Comparison of ENCODE assay signal across 10 cellular contexts in genomic region chr11:66050581-66051231, GRCh38. TPM values are rescaled to one million over a fixed set of nuclear protein-coding genes. Genes with fewer than 3 reads are reported as not detected.
A peak's percentile ranks its signal among the peaks of the same experiment; 100 is the strongest.
DNase-seq lines count a peak whose midpoint lies in the region; ATAC-seq, FAIRE-seq and TF ChIP-seq lines count a peak whose summit lies in the region.
"Had no signal": no experiment of that assay in that cellular context is flagged by ENCODE, and none has a peak within 500 bp of the region (broad histone marks: within the 10 kb centered on the region; RNA-seq: fewer than 3 reads in every experiment).

No MANE protein-coding gene starts in this region.

- H3K14ac ChIP-seq in mesenchymal stem cell (ENCODE audit: low read length in 2 of 2), result no peak overlapping the region

- H2BK12ac ChIP-seq in mesenchymal stem cell (ENCODE audit: low read length in 2 of 2), result peak overlapping the region in 1 of 2 experiments; percentile 46

- peak overlapping the region; percentile 10 for H4K8ac ChIP-seq in mesenchymal stem cell (ENCODE audit: low read length)

- intact Hi-C loops in HepG2 (cut with micrococcal nuclease; ENCODE audit: unreplicated experiment) (no loop called here), right lobe of liver (cut with DNase I) (no loop called here)

- peaks cover 28% of the 10 kb centered on the region for H3K36me3 Mint-ChIP-seq in activated CD8-positive, alpha-beta T cell treated with anti-CD3 and anti-CD28 coated beads, Interleukin-2, amount 10 ng/mL, durations not matched to agents 7 days and 5 days (ENCODE audit: low read depth)

- peaks cover 7 to 12% of the 10 kb centered on the region in 2 experiments for H3K36me3 ChIP-seq in HepG2 (replicated peaks in 1 of 2; ENCODE audit: control insufficient read depth in 1 of 2, insufficient read depth in 2 of 2, low read length in 2 of 2)
- H3K36me3 ChIP-seq in right lobe of liver, result peaks cover 5 to 13% (median 10%) of the 10 kb centered on the region in 4 donors
- H3K36me3 ChIP-seq in mesenchymal stem cell (ENCODE audit: control insufficient read depth in 1 of 2, insufficient read depth in 2 of 2, low read depth in 1 of 2, low read length in 2 of 2), result peaks cover 10 to 13% of the 10 kb centered on the region in 2 experiments

- H3K4me3 ChIP-seq in HepG2 (replicated peaks in 1 of 3; ENCODE audit: insufficient read depth in 1 of 3, low read depth in 2 of 3, low read length in 3 of 3) (peak overlapping the region; percentile 69 to 93 (median 78)), right lobe of liver (no peak overlapping the region), mesenchymal stem cell (ENCODE audit: insufficient read depth in 1 of 2, low read depth in 1 of 2, low read length in 2 of 2) (peak overlapping the region in 1 of 2 experiments; percentile 94)

- H2AK5ac ChIP-seq in mesenchymal stem cell (ENCODE audit: low read length, severe bottlenecking), result peak overlapping the region; percentile 63

- TF ChIP-seq EP300 in HepG2 (IDR thresholded peaks at IDR 0.05; ENCODE audit: low read depth in 2 of 2, low read length in 2 of 2), result no peak
- no peak for TF ChIP-seq EP300 in HepG2 (CRISPR knock-in tag; IDR thresholded peaks at IDR 0.05; ENCODE audit: borderline replicate concordance)

- FAIRE-seq in HepG2 (lab: Jason Lieb, UNC), result peak; percentile 36

- H3K9me3 Mint-ChIP-seq in activated CD8-positive, alpha-beta T cell treated with anti-CD3 and anti-CD28 coated beads, Interleukin-2, amount 10 ng/mL, durations not matched to agents 7 days and 5 days (ENCODE audit: insufficient read depth), result no peaks in the 10 kb centered on the region

- peaks cover 11% of the 10 kb centered on the region for H3K27me3 Mint-ChIP-seq in activated CD8-positive, alpha-beta T cell treated with anti-CD3 and anti-CD28 coated beads, Interleukin-2, amount 10 ng/mL, durations not matched to agents 7 days and 5 days (ENCODE audit: low read depth)

- H3K4ac ChIP-seq in mesenchymal stem cell (ENCODE audit: low read depth in 1 of 2, low read length in 2 of 2), result peak overlapping the region in 1 of 2 experiments; percentile 34

- H2BK15ac ChIP-seq in mesenchymal stem cell (ENCODE audit: low read depth, poor library complexity, severe bottlenecking), result peak overlapping the region; percentile 20

- H3K4me2 ChIP-seq in HepG2 (ENCODE audit: low read depth, low read length) (peak overlapping the region; percentile 96), mesenchymal stem cell (ENCODE audit: low read length, poor library complexity, severe bottlenecking) (no peak overlapping the region)

- H2AFZ ChIP-seq in HepG2 (ENCODE audit: low read length) (peak overlapping the region; percentile 43), mesenchymal stem cell (ENCODE audit: low read depth, low read length) (no peak overlapping the region)

- WGBS in HepG2 (ENCODE audit: low lambda C conversion rate), result 41% methylated on average over 5 of the region's 5 CpGs
- WGBS in right lobe of liver (ENCODE audit: insufficient coverage, low coverage, low lambda C conversion rate, missing lambda C conversion rate), result 51% methylated on average over 5 of the region's 5 CpGs
- WGBS in mesenchymal stem cell, result 94% methylated on average over 4 of the region's 5 CpGs

- H3K18ac ChIP-seq in mesenchymal stem cell (ENCODE audit: low read depth in 1 of 2, low read length in 2 of 2), result no peak overlapping the region

- CTCF ChIA-PET in HepG2 (lab: Yijun Ruan, JAX; ENCODE audit: low intra/inter-chr PET ratio, low total read pairs), result no interaction called here
- CTCF ChIA-PET in activated CD8-positive, alpha-beta T cell treated with anti-CD3 and anti-CD28 coated beads, Interleukin-2, amount 10 ng/mL, durations not matched to agents 7 days and 5 days (lab: Charles Lee), result interaction anchor here (0.7 to 6.2 kb wide), 4 partner anchors 8 to 28 kb away, joined by 3 to 81 read pairs (median 16); partner anchors contain the start of gene PACS1

- peaks cover 43% of the 10 kb centered on the region for H3K4me1 ChIP-seq in HepG2 (ENCODE audit: insufficient read depth, low read length)
- peaks cover 0 to 20% (median 6%) of the 10 kb centered on the region in 4 donors for H3K4me1 ChIP-seq in right lobe of liver
- peaks cover 45% of the 10 kb centered on the region for H3K4me1 ChIP-seq in mesenchymal stem cell (ENCODE audit: control insufficient read depth, insufficient read depth, low read depth, low read length)

- no TSS peak for BruUV-seq in HepG2 (replicated peaks; lab: Mats Ljungman, UMichigan)

- H3K9ac ChIP-seq in HepG2 (ENCODE audit: insufficient read depth, low read depth, low read length) (peak overlapping the region; percentile 82), mesenchymal stem cell (ENCODE audit: low read length) (peak overlapping the region; percentile 95)

- DNase-seq in HepG2 (ENCODE audit: low spot score) (no peak), right lobe of liver (no peak), mesenchymal stem cell (no peak), AML-193 (lab: John Stamatoyannopoulos, UW) (no peak)
- DNase-seq in activated CD8-positive, alpha-beta T cell treated with anti-CD3 and anti-CD28 coated beads, Interleukin-2, amount 10 ng/mL, durations not matched to agents 7 days and 5 days, result no peak
- DNase-seq: stimulated activated CD8-positive, alpha-beta memory T cell treated with anti-CD3 and anti-CD28 coated beads, Interleukin-4, amount 100 ng/mL, for 48 hours had no signal

- no peaks in the 10 kb centered on the region for H4K20me1 ChIP-seq in HepG2 (ENCODE audit: insufficient read depth, low read length)

- H3K27ac Mint-ChIP-seq in activated CD8-positive, alpha-beta T cell treated with anti-CD3 and anti-CD28 coated beads, Interleukin-2, amount 10 ng/mL, durations not matched to agents 7 days and 5 days, result peak overlapping the region; percentile 82

- ATAC-seq in HepG2, result no peak
- ATAC-seq in right lobe of liver, result no peak
- ATAC-seq in activated CD8-positive, alpha-beta T cell treated with anti-CD3 and anti-CD28 coated beads, Interleukin-2, amount 10 ng/mL, durations not matched to agents 7 days and 5 days, result no peak
- no peak for ATAC-seq in GM21737 (IDR thresholded peaks at IDR 0.05; ENCODE audit: unreplicated experiment)
- no peak for ATAC-seq in GM21717 (IDR thresholded peaks at IDR 0.05; ENCODE audit: unreplicated experiment)
- ATAC-seq in GM19397 (IDR thresholded peaks at IDR 0.05; ENCODE audit: unreplicated experiment), result no peak

- H3K79me2 ChIP-seq in HepG2 (ENCODE audit: insufficient read depth, low read length), result peaks cover 24% of the 10 kb centered on the region

- TF ChIP-seq RAD21 in HepG2 (CRISPR knock-in tag; IDR thresholded peaks at IDR 0.05), result no peak

- no peak for TF ChIP-seq POLR2A in HepG2 (IDR thresholded peaks at IDR 0.05; ENCODE audit: insufficient read depth in 1 of 2, low read depth in 2 of 2, low read length in 2 of 2)
- no peak for TF ChIP-seq POLR2A in right lobe of liver (IDR thresholded peaks at IDR 0.05)

- no peak overlapping the region for H2BK120ac ChIP-seq in mesenchymal stem cell (ENCODE audit: low read depth, low read length)

- H3K4me3 Mint-ChIP-seq in activated CD8-positive, alpha-beta T cell treated with anti-CD3 and anti-CD28 coated beads, Interleukin-2, amount 10 ng/mL, durations not matched to agents 7 days and 5 days, result peak overlapping the region; percentile 100

- H3K27me3 ChIP-seq in HepG2 (ENCODE audit: control insufficient read depth in 1 of 2, insufficient read depth in 2 of 2, low read length in 2 of 2) (peaks cover 0 to 36% of the 10 kb centered on the region in 2 experiments; a peak in 4 of 5 replicates), right lobe of liver (no peaks in the 10 kb centered on the region), mesenchymal stem cell (ENCODE audit: control insufficient read depth in 1 of 2, insufficient read depth in 1 of 2, low read length in 2 of 2) (peaks cover 9 to 40% of the 10 kb centered on the region in 2 experiments)

- peaks cover 5% of the 10 kb centered on the region for H3K79me1 ChIP-seq in mesenchymal stem cell (replicated peaks; ENCODE audit: low read length, poor library complexity, severe bottlenecking)

- POLR2A ChIA-PET in HepG2 (lab: Yijun Ruan, JAX), result interaction anchor here (1.2 to 4.8 kb wide), 5 partner anchors 11 to 65 kb away, joined by 3 to 40 read pairs (median 7); partner anchors contain the start of genes BANF1, EIF1AD and PACS1
- POLR2A ChIA-PET in activated CD8-positive, alpha-beta T cell treated with anti-CD3 and anti-CD28 coated beads, Interleukin-2, amount 10 ng/mL, durations not matched to agents 7 days and 5 days (lab: Charles Lee), result interaction anchor here (1.2 to 2.8 kb wide), 2 partner anchors 18 to 192 kb away, joined by 3 to 26 read pairs; partner anchors contain the start of gene PACS1

- H3K4me1 Mint-ChIP-seq in activated CD8-positive, alpha-beta T cell treated with anti-CD3 and anti-CD28 coated beads, Interleukin-2, amount 10 ng/mL, durations not matched to agents 7 days and 5 days (ENCODE audit: low read depth), result peaks cover 37% of the 10 kb centered on the region

- no peak overlapping the region for H3K23ac ChIP-seq in mesenchymal stem cell (ENCODE audit: low read length in 2 of 2)

- H3K27ac ChIP-seq in HepG2 (ENCODE audit: extremely low read length, insufficient read depth, low read length) (peak overlapping the region; percentile 79), right lobe of liver (no peak overlapping the region), mesenchymal stem cell (ENCODE audit: low read length, poor library complexity, severe bottlenecking) (no peak overlapping the region)

- H3K9me3 ChIP-seq in HepG2 (ENCODE audit: low read length) (no peaks in the 10 kb centered on the region), right lobe of liver (no peaks in the 10 kb centered on the region), mesenchymal stem cell (ENCODE audit: control insufficient read depth, low read length) (no peaks in the 10 kb centered on the region)

- no peak overlapping the region for H2BK5ac ChIP-seq in mesenchymal stem cell (ENCODE audit: low read depth, low read length, poor library complexity, severe bottlenecking)

- no peak for TF ChIP-seq CTCF in HepG2 (CRISPR knock-in tag; IDR thresholded peaks at IDR 0.05)
- no peak for TF ChIP-seq CTCF in right lobe of liver (IDR thresholded peaks at IDR 0.05)

- in situ Hi-C loops in HepG2 (cut with HindIII; ENCODE audit: extremely low pct_ligation_motif_present, low pct_unique_long_range_greater_than_20kb), result no loop called here

- no peak overlapping the region for H4K91ac ChIP-seq in mesenchymal stem cell (ENCODE audit: low read length)

RNA-seq across cellular contexts. Expression of gene SF3B2, which starts 1.5 kb away (rescaled TPM):
- total RNA-seq in HepG2 (2016; rRNA removed; fragmentation: Illumina TruSeq; extraction: Trizol), result 153 and 162 TPM in 2 replicates
- total RNA-seq in HepG2 (2016; cell fraction: cytosol; rRNA removed; fragmentation: Illumina TruSeq; extraction: Trizol; ENCODE audit: low read depth), result 24.9 and 29.2 TPM in 2 replicates
- total RNA-seq in HepG2 (2016; cell fraction: insoluble cytoplasmic fraction; rRNA removed; fragmentation: Illumina TruSeq; extraction: Trizol), result 148 and 159 TPM in 2 replicates
- total RNA-seq in HepG2 (2016; cell fraction: membrane; rRNA removed; fragmentation: Illumina TruSeq; extraction: Trizol), result 48.0 and 57.0 TPM in 2 replicates
- 99.3 and 107 TPM in 2 replicates for total RNA-seq in HepG2 (2016; cell fraction: nucleus; rRNA removed; fragmentation: Illumina TruSeq; extraction: Trizol)
- 70.0 and 70.4 TPM in 2 replicates for polyA plus RNA-seq in HepG2 (2011; rRNA removed)
- polyA plus RNA-seq in HepG2 (2011; cell fraction: cytosol; rRNA removed), result 50.3 and 68.8 TPM in 2 replicates
- 212 and 260 TPM in 2 replicates for polyA plus RNA-seq in HepG2 (2011; cell fraction: nucleus; rRNA removed)
- polyA plus RNA-seq in HepG2 (2012), result 145 and 154 TPM in 2 replicates
- 14.0 and 18.8 TPM in 2 replicates for polyA plus RNA-seq in HepG2 (2016; cell fraction: cytosol; fragmentation: Illumina TruSeq; extraction: Trizol; ENCODE audit: low read depth)
- 200 and 221 TPM in 2 replicates for polyA plus RNA-seq in HepG2 (2016; cell fraction: insoluble cytoplasmic fraction; fragmentation: Illumina TruSeq; extraction: Trizol; ENCODE audit: low read depth)
- polyA plus RNA-seq in HepG2 (2016; cell fraction: membrane; fragmentation: Illumina TruSeq; extraction: Trizol; ENCODE audit: low read depth), result 28.7 and 33.4 TPM in 2 replicates
- polyA plus RNA-seq in HepG2 (2016; cell fraction: nucleus; fragmentation: Illumina TruSeq; extraction: Trizol; ENCODE audit: insufficient read depth, low read depth), result 252 and 263 TPM in 2 replicates
- 37.0 and 52.6 TPM in 2 replicates for polyA minus RNA-seq in HepG2 (2011; rRNA and poly(A)+ RNA removed; ENCODE audit: low replicate concordance)
- 57.2 and 60.0 TPM in 2 replicates for polyA minus RNA-seq in HepG2 (2011; cell fraction: cytosol; rRNA and poly(A)+ RNA removed)
- polyA minus RNA-seq in HepG2 (2011; cell fraction: nucleus; rRNA and poly(A)+ RNA removed), result 46.9 and 52.8 TPM in 2 replicates
- total RNA-seq in right lobe of liver, result 10 to 100 TPM; 52.2 to 85.4 (median 67.2) TPM
- total RNA-seq in activated CD8-positive, alpha-beta T cell treated with anti-CD3 and anti-CD28 coated beads, Interleukin-2, amount 10 ng/mL, durations not matched to agents 7 days and 5 days, result 100 to 1,000 TPM; 241 to 253 TPM
- 117 TPM for polyA plus RNA-seq in mesenchymal stem cell (2013, experiment 1 of 2)
- 114 TPM for polyA plus RNA-seq in mesenchymal stem cell (2013, experiment 2 of 2)

RNA-seq across cellular contexts. Expression of gene GAL3ST3, which starts 1.7 kb away (rescaled TPM):
- total RNA-seq in HepG2 (2016; rRNA removed; fragmentation: Illumina TruSeq; extraction: Trizol), result not detected in 2 replicates
- total RNA-seq in HepG2 (2016; cell fraction: cytosol; rRNA removed; fragmentation: Illumina TruSeq; extraction: Trizol; ENCODE audit: low read depth), result not detected in 2 replicates
- not detected in 2 replicates for total RNA-seq in HepG2 (2016; cell fraction: insoluble cytoplasmic fraction; rRNA removed; fragmentation: Illumina TruSeq; extraction: Trizol)
- not detected in 2 replicates for total RNA-seq in HepG2 (2016; cell fraction: membrane; rRNA removed; fragmentation: Illumina TruSeq; extraction: Trizol)
- total RNA-seq in HepG2 (2016; cell fraction: nucleus; rRNA removed; fragmentation: Illumina TruSeq; extraction: Trizol), result not detected in 2 replicates
- not detected in 2 replicates for polyA plus RNA-seq in HepG2 (2011; rRNA removed)
- polyA plus RNA-seq in HepG2 (2011; cell fraction: cytosol; rRNA removed), result not detected in 2 replicates
- not detected in 2 replicates for polyA plus RNA-seq in HepG2 (2011; cell fraction: nucleus; rRNA removed)
- polyA plus RNA-seq in HepG2 (2012), result not detected in 2 replicates
- polyA plus RNA-seq in HepG2 (2016; cell fraction: cytosol; fragmentation: Illumina TruSeq; extraction: Trizol; ENCODE audit: low read depth), result not detected in 2 replicates
- polyA plus RNA-seq in HepG2 (2016; cell fraction: insoluble cytoplasmic fraction; fragmentation: Illumina TruSeq; extraction: Trizol; ENCODE audit: low read depth), result not detected in 2 replicates
- polyA plus RNA-seq in HepG2 (2016; cell fraction: membrane; fragmentation: Illumina TruSeq; extraction: Trizol; ENCODE audit: low read depth), result not detected in 2 replicates
- polyA plus RNA-seq in HepG2 (2016; cell fraction: nucleus; fragmentation: Illumina TruSeq; extraction: Trizol; ENCODE audit: insufficient read depth, low read depth), result not detected in 2 replicates
- 0.26 TPM in 1 of 2 replicates, not detected in the other for polyA minus RNA-seq in HepG2 (2011; rRNA and poly(A)+ RNA removed; ENCODE audit: low replicate concordance)
- not detected in 2 replicates for polyA minus RNA-seq in HepG2 (2011; cell fraction: cytosol; rRNA and poly(A)+ RNA removed)
- not detected in 2 replicates for polyA minus RNA-seq in HepG2 (2011; cell fraction: nucleus; rRNA and poly(A)+ RNA removed)
- total RNA-seq in right lobe of liver, result not detected
- total RNA-seq in activated CD8-positive, alpha-beta T cell treated with anti-CD3 and anti-CD28 coated beads, Interleukin-2, amount 10 ng/mL, durations not matched to agents 7 days and 5 days, result not detected
- polyA plus RNA-seq in mesenchymal stem cell (2013, experiment 1 of 2), result 0.03 TPM
- polyA plus RNA-seq in mesenchymal stem cell (2013, experiment 2 of 2), result 0.04 TPM
- total RNA-seq: HT1080 had no signal

RNA-seq across cellular contexts. Expression of gene PACS1, which starts 19.4 kb away (rescaled TPM):
- total RNA-seq in HepG2 (2016; rRNA removed; fragmentation: Illumina TruSeq; extraction: Trizol) (7.6 and 12.2 TPM in 2 replicates), right lobe of liver (10 to 100 TPM in 4 of 6 experiments, 1 to 10 TPM in 2; 5.8 to 23.7 (median 12.5) TPM)
- 4.8 and 5.7 TPM in 2 replicates for total RNA-seq in HepG2 (2016; cell fraction: cytosol; rRNA removed; fragmentation: Illumina TruSeq; extraction: Trizol; ENCODE audit: low read depth)
- 7.7 and 14.4 TPM in 2 replicates for total RNA-seq in HepG2 (2016; cell fraction: insoluble cytoplasmic fraction; rRNA removed; fragmentation: Illumina TruSeq; extraction: Trizol)
- total RNA-seq in HepG2 (2016; cell fraction: membrane; rRNA removed; fragmentation: Illumina TruSeq; extraction: Trizol), result 14.5 and 17.0 TPM in 2 replicates
- 14.3 and 14.8 TPM in 2 replicates for total RNA-seq in HepG2 (2016; cell fraction: nucleus; rRNA removed; fragmentation: Illumina TruSeq; extraction: Trizol)
- 8.6 and 11.9 TPM in 2 replicates for polyA plus RNA-seq in HepG2 (2011; rRNA removed)
- 6.3 and 6.7 TPM in 2 replicates for polyA plus RNA-seq in HepG2 (2011; cell fraction: cytosol; rRNA removed)
- 24.8 and 26.9 TPM in 2 replicates for polyA plus RNA-seq in HepG2 (2011; cell fraction: nucleus; rRNA removed)
- polyA plus RNA-seq in HepG2 (2012), result 12.5 and 17.3 TPM in 2 replicates
- 5.2 and 6.3 TPM in 2 replicates for polyA plus RNA-seq in HepG2 (2016; cell fraction: cytosol; fragmentation: Illumina TruSeq; extraction: Trizol; ENCODE audit: low read depth)
- 11.8 and 22.2 TPM in 2 replicates for polyA plus RNA-seq in HepG2 (2016; cell fraction: insoluble cytoplasmic fraction; fragmentation: Illumina TruSeq; extraction: Trizol; ENCODE audit: low read depth)
- polyA plus RNA-seq in HepG2 (2016; cell fraction: membrane; fragmentation: Illumina TruSeq; extraction: Trizol; ENCODE audit: low read depth), result 17.7 and 23.2 TPM in 2 replicates
- 21.2 and 23.6 TPM in 2 replicates for polyA plus RNA-seq in HepG2 (2016; cell fraction: nucleus; fragmentation: Illumina TruSeq; extraction: Trizol; ENCODE audit: insufficient read depth, low read depth)
- 28.3 and 63.7 TPM in 2 replicates for polyA minus RNA-seq in HepG2 (2011; rRNA and poly(A)+ RNA removed; ENCODE audit: low replicate concordance)
- polyA minus RNA-seq in HepG2 (2011; cell fraction: cytosol; rRNA and poly(A)+ RNA removed), result 16.9 and 29.5 TPM in 2 replicates
- 26.5 and 37.7 TPM in 2 replicates for polyA minus RNA-seq in HepG2 (2011; cell fraction: nucleus; rRNA and poly(A)+ RNA removed)
- 10 to 100 TPM; 84.6 to 91.6 TPM for total RNA-seq in activated CD8-positive, alpha-beta T cell treated with anti-CD3 and anti-CD28 coated beads, Interleukin-2, amount 10 ng/mL, durations not matched to agents 7 days and 5 days
- 52.9 TPM for polyA plus RNA-seq in mesenchymal stem cell (2013, experiment 1 of 2)
- 52.3 TPM for polyA plus RNA-seq in mesenchymal stem cell (2013, experiment 2 of 2)

RNA-seq across cellular contexts. Expression of gene CATSPER1, which starts 24.4 kb away (rescaled TPM):
- total RNA-seq in HepG2 (2016; rRNA removed; fragmentation: Illumina TruSeq; extraction: Trizol) (not detected in 2 replicates), right lobe of liver (not detected)
- not detected in 2 replicates for total RNA-seq in HepG2 (2016; cell fraction: cytosol; rRNA removed; fragmentation: Illumina TruSeq; extraction: Trizol; ENCODE audit: low read depth)
- total RNA-seq in HepG2 (2016; cell fraction: insoluble cytoplasmic fraction; rRNA removed; fragmentation: Illumina TruSeq; extraction: Trizol), result not detected in 2 replicates
- total RNA-seq in HepG2 (2016; cell fraction: membrane; rRNA removed; fragmentation: Illumina TruSeq; extraction: Trizol), result not detected in 2 replicates
- total RNA-seq in HepG2 (2016; cell fraction: nucleus; rRNA removed; fragmentation: Illumina TruSeq; extraction: Trizol), result not detected in 2 replicates
- 0.04 and 0.17 TPM in 2 replicates for polyA plus RNA-seq in HepG2 (2011; rRNA removed)
- 0.07 and 0.17 TPM in 2 replicates for polyA plus RNA-seq in HepG2 (2011; cell fraction: cytosol; rRNA removed)
- 0.19 TPM in 1 of 2 replicates, not detected in the other for polyA plus RNA-seq in HepG2 (2011; cell fraction: nucleus; rRNA removed)
- polyA plus RNA-seq in HepG2 (2012), result 0.09 TPM in 1 of 2 replicates, not detected in the other
- polyA plus RNA-seq in HepG2 (2016; cell fraction: cytosol; fragmentation: Illumina TruSeq; extraction: Trizol; ENCODE audit: low read depth), result 0.07 TPM in 1 of 2 replicates, not detected in the other
- not detected in 2 replicates for polyA plus RNA-seq in HepG2 (2016; cell fraction: insoluble cytoplasmic fraction; fragmentation: Illumina TruSeq; extraction: Trizol; ENCODE audit: low read depth)
- polyA plus RNA-seq in HepG2 (2016; cell fraction: membrane; fragmentation: Illumina TruSeq; extraction: Trizol; ENCODE audit: low read depth), result not detected in 2 replicates
- not detected in 2 replicates for polyA plus RNA-seq in HepG2 (2016; cell fraction: nucleus; fragmentation: Illumina TruSeq; extraction: Trizol; ENCODE audit: insufficient read depth, low read depth)
- polyA minus RNA-seq in HepG2 (2011; rRNA and poly(A)+ RNA removed; ENCODE audit: low replicate concordance), result 3.1 TPM in 1 of 2 replicates, not detected in the other
- not detected in 2 replicates for polyA minus RNA-seq in HepG2 (2011; cell fraction: cytosol; rRNA and poly(A)+ RNA removed)
- polyA minus RNA-seq in HepG2 (2011; cell fraction: nucleus; rRNA and poly(A)+ RNA removed), result not detected in 2 replicates
- total RNA-seq in activated CD8-positive, alpha-beta T cell treated with anti-CD3 and anti-CD28 coated beads, Interleukin-2, amount 10 ng/mL, durations not matched to agents 7 days and 5 days, result not detected
- 1.1 TPM for polyA plus RNA-seq in mesenchymal stem cell (2013, experiment 1 of 2)
- polyA plus RNA-seq in mesenchymal stem cell (2013, experiment 2 of 2), result 1.2 TPM

RNA-seq across cellular contexts. Expression of gene CST6, which starts 38.9 kb away (rescaled TPM):
- not detected in 2 replicates for total RNA-seq in HepG2 (2016; rRNA removed; fragmentation: Illumina TruSeq; extraction: Trizol)
- total RNA-seq in HepG2 (2016; cell fraction: cytosol; rRNA removed; fragmentation: Illumina TruSeq; extraction: Trizol; ENCODE audit: low read depth), result not detected in 2 replicates
- total RNA-seq in HepG2 (2016; cell fraction: insoluble cytoplasmic fraction; rRNA removed; fragmentation: Illumina TruSeq; extraction: Trizol), result not detected in 2 replicates
- total RNA-seq in HepG2 (2016; cell fraction: membrane; rRNA removed; fragmentation: Illumina TruSeq; extraction: Trizol), result not detected in 2 replicates
- total RNA-seq in HepG2 (2016; cell fraction: nucleus; rRNA removed; fragmentation: Illumina TruSeq; extraction: Trizol), result not detected in 2 replicates
- not detected in 2 replicates for polyA plus RNA-seq in HepG2 (2011; rRNA removed)
- not detected in 2 replicates for polyA plus RNA-seq in HepG2 (2011; cell fraction: cytosol; rRNA removed)
- not detected in 2 replicates for polyA plus RNA-seq in HepG2 (2011; cell fraction: nucleus; rRNA removed)
- polyA plus RNA-seq in HepG2 (2012), result not detected in 2 replicates
- not detected in 2 replicates for polyA plus RNA-seq in HepG2 (2016; cell fraction: cytosol; fragmentation: Illumina TruSeq; extraction: Trizol; ENCODE audit: low read depth)
- polyA plus RNA-seq in HepG2 (2016; cell fraction: insoluble cytoplasmic fraction; fragmentation: Illumina TruSeq; extraction: Trizol; ENCODE audit: low read depth), result not detected in 2 replicates
- not detected in 2 replicates for polyA plus RNA-seq in HepG2 (2016; cell fraction: membrane; fragmentation: Illumina TruSeq; extraction: Trizol; ENCODE audit: low read depth)
- not detected in 2 replicates for polyA plus RNA-seq in HepG2 (2016; cell fraction: nucleus; fragmentation: Illumina TruSeq; extraction: Trizol; ENCODE audit: insufficient read depth, low read depth)
- not detected in 2 replicates for polyA minus RNA-seq in HepG2 (2011; rRNA and poly(A)+ RNA removed; ENCODE audit: low replicate concordance)
- not detected in 2 replicates for polyA minus RNA-seq in HepG2 (2011; cell fraction: cytosol; rRNA and poly(A)+ RNA removed)
- polyA minus RNA-seq in HepG2 (2011; cell fraction: nucleus; rRNA and poly(A)+ RNA removed), result not detected in 2 replicates
- not detected for total RNA-seq in right lobe of liver
- total RNA-seq in activated CD8-positive, alpha-beta T cell treated with anti-CD3 and anti-CD28 coated beads, Interleukin-2, amount 10 ng/mL, durations not matched to agents 7 days and 5 days, result not detected
- 0.15 TPM for polyA plus RNA-seq in mesenchymal stem cell (2013, experiment 1 of 2)
- 0.05 TPM for polyA plus RNA-seq in mesenchymal stem cell (2013, experiment 2 of 2)
- total RNA-seq: HT1080 had no signal

Comparison
In these comparisons a context has a peak if more than half of its experiments do, and no peak if none do; other contexts are left out.
1. H3K4me3 ChIP-seq: peak in HepG2 (3 of 3); none in right lobe of liver (0 of 3).